ENCODE assay signal across 2 cellular contexts in genomic region chr20:4281258-4282055, GRCh38.
TF ChIP-seq lines count a peak whose summit lies in the region.

No MANE protein-coding gene starts in this region.

TF ChIP-seq in HepG2, 621 proteins besides CTCF, POLR2A, EP300 and RAD21 (continued from another document):
- TF ChIP-seq TFDP2 (CRISPR knock-in tag; IDR thresholded peaks at IDR 0.05) (no peak), MAFF (IDR thresholded peaks at IDR 0.05; ENCODE audit: low read depth, low read length) (peak; percentile 69), ATF4 (CRISPR knock-in tag; IDR thresholded peaks at IDR 0.05) (peak in 1 of 2 experiments; percentile 71; a peak in 2 of 4 replicates), ZNF674 (CRISPR knock-in tag; IDR thresholded peaks at IDR 0.05; ENCODE audit: low read depth) (no peak), NONO (IDR thresholded peaks at IDR 0.05) (0 out of 2 replicates have a peak, but pooled peaks have one; percentile 34), NONO (CRISPR knock-in tag; conservative IDR thresholded peaks at IDR 0.05) (no peak), ZNF253 (CRISPR knock-in tag; IDR thresholded peaks at IDR 0.05; ENCODE audit: borderline replicate concordance) (no peak), CEBPG (CRISPR knock-in tag; IDR thresholded peaks at IDR 0.05) (peak; percentile 57), ATF7 (IDR thresholded peaks at IDR 0.05) (peak; percentile 50), ATF7 (CRISPR knock-in tag; IDR thresholded peaks at IDR 0.05) (no peak), POLR2G (IDR thresholded peaks at IDR 0.05; ENCODE audit: low read depth, low read length) (no peak), MAFK (conservative IDR thresholded peaks at IDR 0.05 in 1 of 2, IDR thresholded peaks at IDR 0.05 in 1 of 2; ENCODE audit: low read length in 2 of 2) (peak; percentile 56 to 78), ZKSCAN8 (CRISPR knock-in tag; IDR thresholded peaks at IDR 0.05; ENCODE audit: borderline replicate concordance) (no peak)

TF ChIP-seq in WTC11, 78 proteins besides CTCF, POLR2A, EP300 and RAD21 (continued from another document):
- TF ChIP-seq GRHL2 (CRISPR knock-in tag; IDR thresholded peaks at IDR 0.05; ENCODE audit: insufficient replicate concordance, severe bottlenecking), result no peak
- TF ChIP-seq RELA (CRISPR knock-in tag; IDR thresholded peaks at IDR 0.05; ENCODE audit: borderline replicate concordance), result no peak
- no peak for TF ChIP-seq ZBTB43 (CRISPR knock-in tag; IDR thresholded peaks at IDR 0.05)
- TF ChIP-seq GABPB1 (CRISPR knock-in tag; IDR thresholded peaks at IDR 0.05), result peak; percentile 79
- no peak for TF ChIP-seq JUN (CRISPR knock-in tag; IDR thresholded peaks at IDR 0.05)
- no peak for TF ChIP-seq NFATC4 (CRISPR knock-in tag; IDR thresholded peaks at IDR 0.05)
